Comparison of ENCODE assay signal across 22 cellular contexts in the genomic region with DNA sequence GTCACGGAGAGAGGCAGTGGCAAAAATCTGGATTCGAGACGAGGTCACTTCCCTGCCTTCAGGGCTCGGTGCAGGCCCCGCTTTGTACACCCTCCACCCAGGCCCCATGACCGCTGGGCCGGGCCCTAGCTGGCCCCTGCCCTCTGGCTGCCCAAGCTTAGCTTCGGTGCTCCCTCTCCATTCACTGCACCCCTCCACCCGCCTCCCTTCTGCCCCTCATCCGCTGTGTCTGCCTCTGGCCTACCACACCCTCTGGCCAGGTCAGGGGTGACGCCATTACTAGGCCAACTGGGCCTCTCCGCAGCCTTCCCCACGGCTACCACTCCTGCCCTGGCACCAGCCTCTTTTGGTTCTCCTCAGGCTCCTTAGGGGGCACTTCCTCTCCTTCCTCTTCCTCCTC. TPM values are rescaled to one million over a fixed set of nuclear protein-coding genes. Genes with fewer than 3 reads are reported as not detected.
"Had no signal": no experiment of that assay in that cellular context is flagged by ENCODE, and none has a peak within 500 bp of the region (broad histone marks: within the 10 kb centered on the region; RNA-seq: fewer than 3 reads in every experiment).

No MANE protein-coding gene starts in this region.

- H3K36me3 Mint-ChIP-seq: naive B cell; stimulated activated memory B cell treated with anti-CD40 and anti-IgM and Interleukin-4, amounts not matched to agents 10 μg/mL and 1 μg/mL and 100 μg/mL, for 72 hours had no signal

- H3K27ac ChIP-seq: gastroesophageal sphincter, parathyroid adenoma, spleen, tibial artery, upper lobe of left lung, uterus had no signal

- H3K4me3 Mint-ChIP-seq: stimulated activated memory B cell treated with anti-CD40 and anti-IgM and Interleukin-4, amounts not matched to agents 10 μg/mL and 1 μg/mL and 100 μg/mL, for 72 hours; stimulated activated naive CD8-positive, alpha-beta T cell treated with anti-CD3 and anti-CD28 coated beads, Interleukin-15, Interleukin-2, amounts not matched to agents 100 ng/mL and 50 ng/mL, for 24 hours had no signal

- H3K4me3 ChIP-seq: gastroesophageal sphincter, tibial artery, uterus had no signal

- H2AFZ ChIP-seq: parathyroid adenoma had no signal

- H3K9me3 Mint-ChIP-seq: naive B cell; nephron; stimulated activated memory B cell treated with anti-CD40 and anti-IgM and Interleukin-4, amounts not matched to agents 10 μg/mL and 1 μg/mL and 100 μg/mL, for 72 hours; stimulated activated naive CD8-positive, alpha-beta T cell treated with anti-CD3 and anti-CD28 coated beads, Interleukin-15, Interleukin-2, amounts not matched to agents 100 ng/mL and 50 ng/mL, for 24 hours had no signal

- DNase-seq: esophagus squamous epithelium, foreskin fibroblast, naive B cell, tibial artery, uterus had no signal

- H3K4me1 ChIP-seq: parathyroid adenoma, uterus had no signal

- ATAC-seq: sciatic nerve; stimulated activated memory B cell treated with anti-CD40 and anti-IgM and Interleukin-4, amounts not matched to agents 10 μg/mL and 1 μg/mL and 100 μg/mL, for 72 hours had no signal

- H3K79me2 ChIP-seq: parathyroid adenoma had no signal

- H3K36me3 ChIP-seq: esophagus squamous epithelium, gastroesophageal sphincter, prostate gland, spleen, tibial artery, upper lobe of left lung, uterus had no signal

- H3K9ac ChIP-seq: parathyroid adenoma had no signal

- H3K27ac Mint-ChIP-seq: naive B cell; stimulated activated memory B cell treated with anti-CD40 and anti-IgM and Interleukin-4, amounts not matched to agents 10 μg/mL and 1 μg/mL and 100 μg/mL, for 72 hours; stimulated activated naive CD8-positive, alpha-beta T cell treated with anti-CD3 and anti-CD28 coated beads, Interleukin-15, Interleukin-2, amounts not matched to agents 100 ng/mL and 50 ng/mL, for 24 hours had no signal

- H3K27me3 Mint-ChIP-seq: stimulated activated memory B cell treated with anti-CD40 and anti-IgM and Interleukin-4, amounts not matched to agents 10 μg/mL and 1 μg/mL and 100 μg/mL, for 72 hours had no signal

- H3K9me3 ChIP-seq: esophagus squamous epithelium, gastroesophageal sphincter, prostate gland, spleen, tibial artery, upper lobe of left lung, uterus had no signal

- H3K27me3 ChIP-seq: upper lobe of left lung, uterus had no signal

RNA-seq across cellular contexts. Expression of a gene that starts 0.5 kb away (rescaled TPM):
- total RNA-seq: epithelial cell of proximal tubule, gastroesophageal sphincter, liver, lung microvascular endothelial cell, omental fat pad, renal cortical epithelial cell, sciatic nerve, skeletal muscle tissue, spleen, temporal lobe had no signal
- polyA plus RNA-seq: liver had no signal

RNA-seq across cellular contexts. Expression of a gene that starts 9.0 kb away (rescaled TPM):
- total RNA-seq: epithelial cell of proximal tubule, kidney epithelial cell, lung microvascular endothelial cell, renal cortical epithelial cell, skeletal muscle tissue had no signal

RNA-seq across cellular contexts. Expression of a gene that starts 41.8 kb away (rescaled TPM):
- total RNA-seq: lung microvascular endothelial cell had no signal
